In genomic region chr9:94619012-94619411, GRCh38 we compare ENCODE assay signal across 30 cellular contexts. TPM values are rescaled to one million over a fixed set of nuclear protein-coding genes. Genes with fewer than 3 reads are reported as not detected.
"Had no signal": no experiment of that assay in that cellular context is flagged by ENCODE, and none has a peak within 500 bp of the region (broad histone marks: within the 10 kb centered on the region; RNA-seq: fewer than 3 reads in every experiment).

No MANE protein-coding gene starts in this region.

- H3K4me1 Mint-ChIP-seq: memory B cell; neural progenitor cell; stimulated activated effector memory CD8-positive, alpha-beta T cell treated with anti-CD3 and anti-CD28 coated beads, Interleukin-12 subunit alpha, Interleukin-12 subunit beta, amount 100 ng/mL, for 72 hours had no signal

- H3K4me3 ChIP-seq: esophagus squamous epithelium, lung, mucosa of descending colon, neural progenitor cell, prostate gland, right atrium auricular region, sigmoid colon, thoracic aorta, transverse colon, vagina had no signal

- H3K4me1 ChIP-seq: esophagus squamous epithelium, neural progenitor cell, prostate gland, right atrium auricular region, sigmoid colon, transverse colon, vagina had no signal

- H3K9me3 ChIP-seq: esophagus squamous epithelium, mucosa of descending colon, prostate gland, right atrium auricular region, sigmoid colon, thoracic aorta, transverse colon, vagina had no signal

- H3K4me2 ChIP-seq: neural progenitor cell had no signal

- H3K4me3 Mint-ChIP-seq: effector memory CD8-positive, alpha-beta T cell; memory B cell; naive thymus-derived CD4-positive, alpha-beta T cell; nephron; neural progenitor cell; stimulated activated effector memory CD8-positive, alpha-beta T cell treated with anti-CD3 and anti-CD28 coated beads, Interleukin-12 subunit alpha, Interleukin-12 subunit beta, amount 100 ng/mL, for 72 hours had no signal

- H3K27ac ChIP-seq: esophagus squamous epithelium, neural progenitor cell, parathyroid adenoma, prostate gland, right atrium auricular region, sigmoid colon, transverse colon, vagina had no signal

- H3K27me3 ChIP-seq: esophagus squamous epithelium, neural progenitor cell, right atrium auricular region, sigmoid colon, transverse colon, vagina had no signal

- H3K27ac Mint-ChIP-seq: effector memory CD8-positive, alpha-beta T cell; memory B cell; naive thymus-derived CD4-positive, alpha-beta T cell; neural progenitor cell; stimulated activated effector memory CD8-positive, alpha-beta T cell treated with anti-CD3 and anti-CD28 coated beads, Interleukin-12 subunit alpha, Interleukin-12 subunit beta, amount 100 ng/mL, for 72 hours had no signal

- H3K36me3 Mint-ChIP-seq: neural progenitor cell; stimulated activated effector memory CD8-positive, alpha-beta T cell treated with anti-CD3 and anti-CD28 coated beads, Interleukin-12 subunit alpha, Interleukin-12 subunit beta, amount 100 ng/mL, for 72 hours had no signal

- ATAC-seq: effector memory CD8-positive, alpha-beta T cell; left lobe of liver; mucosa of descending colon; naive thymus-derived CD4-positive, alpha-beta T cell; stimulated activated effector memory CD8-positive, alpha-beta T cell treated with anti-CD3 and anti-CD28 coated beads, Interleukin-12 subunit alpha, Interleukin-12 subunit beta, amount 100 ng/mL, for 72 hours; stimulated activated naive CD8-positive, alpha-beta T cell treated with anti-CD3 and anti-CD28 coated beads, Interleukin-15, Interleukin-2, amounts not matched to agents 100 U/mL and 50 U/mL, for 24 hours had no signal

- H3K9ac ChIP-seq: neural progenitor cell, parathyroid adenoma had no signal

- H3K79me2 ChIP-seq: parathyroid adenoma had no signal

- H2AFZ ChIP-seq: neural progenitor cell, parathyroid adenoma had no signal

- H3K9me3 Mint-ChIP-seq: effector memory CD8-positive, alpha-beta T cell; memory B cell; nephron; neural progenitor cell; stimulated activated effector memory CD8-positive, alpha-beta T cell treated with anti-CD3 and anti-CD28 coated beads, Interleukin-12 subunit alpha, Interleukin-12 subunit beta, amount 100 ng/mL, for 72 hours had no signal

- H3K36me3 ChIP-seq: esophagus squamous epithelium, neural progenitor cell, prostate gland, right atrium auricular region, sigmoid colon, thoracic aorta, transverse colon, vagina had no signal

- DNase-seq: cortex of kidney; effector memory CD8-positive, alpha-beta T cell; erythroblast; esophagus squamous epithelium; kidney; mucosa of descending colon; naive thymus-derived CD4-positive, alpha-beta T cell; sigmoid colon; stimulated activated CD4-positive, alpha-beta T cell treated with anti-CD3 and anti-CD28 coated beads, Interleukin-2, amount 100 ng/mL, for 24 hours; stimulated activated CD4-positive, alpha-beta T cell treated with anti-CD3 and anti-CD28 coated beads, Interleukin-4, amount 100 ng/mL, for 24 hours; stimulated activated naive CD8-positive, alpha-beta T cell treated with anti-CD3 and anti-CD28 coated beads, Interleukin-15, Interleukin-2, amounts not matched to agents 100 U/mL and 50 U/mL, for 24 hours; substantia nigra; transverse colon had no signal

RNA-seq across cellular contexts. Expression of gene FBP1, which starts 20.3 kb away (rescaled TPM):
- total RNA-seq: fibroblast of villous mesenchyme, frontal cortex, skeletal muscle tissue had no signal

RNA-seq across cellular contexts. Expression of gene FBP2, which starts 25.4 kb away (rescaled TPM):
- total RNA-seq: dermis microvascular lymphatic vessel endothelial cell; fibroblast of villous mesenchyme; frontal cortex; kidney; left lobe of liver; liver; mucosa of descending colon; naive thymus-derived CD4-positive, alpha-beta T cell; osteoblast; right atrium auricular region; sigmoid colon; transverse colon; vagina had no signal
- polyA plus RNA-seq: liver; naive thymus-derived CD4-positive, alpha-beta T cell had no signal
